16 cellular contexts compared by ENCODE assay signal in genomic region chr16:48961546-48961945, GRCh38.
DNase-seq lines count a peak whose midpoint lies in the region; FAIRE-seq and TF ChIP-seq lines count a peak whose summit lies in the region.
"Had no signal": no experiment of that assay in that cellular context is flagged by ENCODE, and none has a peak within 500 bp of the region (broad histone marks: within the 10 kb centered on the region; RNA-seq: fewer than 3 reads in every experiment).

No MANE protein-coding gene starts in this region.

- H3K36me3 ChIP-seq in astrocyte (ENCODE audit: insufficient read depth, low read length) = no peaks in the 10 kb centered on the region
- H3K36me3 ChIP-seq: BE2C, Peyer's patch had no signal

- DNase-seq in NCI-H1105 treated with DMSO at 0.1 percent for 48 hours (lab: John Stamatoyannopoulos, UW) (peak; percentile 41), NCI-H1105 (lab: John Stamatoyannopoulos, UW) (no peak), M059J (ENCODE audit: low read depth) (peak; percentile 95), astrocyte (ENCODE audit: low read depth) (peak; percentile 26), myocyte (ENCODE audit: low read depth) (peak; percentile 16), COLO668 (lab: John Stamatoyannopoulos, UW; ENCODE audit: unreplicated experiment) (no peak), NCI-H524 (lab: John Stamatoyannopoulos, UW) (no peak)
- no peak for DNase-seq in central memory CD4-positive, alpha-beta T cell
- DNase-seq: BE2C; CD8-positive, alpha-beta memory T cell; DMS79 treated with DMSO at 0.1 percent for 48 hours; GOT3; NCI-H1417; NCI-H1930; Peyer's patch had no signal

- H2AFZ ChIP-seq in astrocyte (ENCODE audit: low read depth, low read length) = no peak overlapping the region

- no peak overlapping the region for H3K27ac ChIP-seq in astrocyte (ENCODE audit: low read depth, low read length)
- H3K27ac ChIP-seq: 22Rv1, Peyer's patch had no signal

- no peak overlapping the region for H3K4me3 Mint-ChIP-seq in astrocyte (ENCODE audit: unreplicated experiment)
- H3K4me3 Mint-ChIP-seq: CD8-positive, alpha-beta memory T cell had no signal

- H3K4me3 ChIP-seq in astrocyte (ENCODE audit: insufficient read depth, low read depth, low read length) = no peak overlapping the region
- H3K4me3 ChIP-seq: Peyer's patch had no signal

- no peaks in the 10 kb centered on the region for H3K27me3 ChIP-seq in astrocyte (ENCODE audit: insufficient read depth, low read length)
- H3K27me3 ChIP-seq: BE2C, Peyer's patch had no signal

- peaks cover 27% of the 10 kb centered on the region for H3K4me1 Mint-ChIP-seq in astrocyte (ENCODE audit: low read depth, unreplicated experiment)
- H3K4me1 Mint-ChIP-seq: CD8-positive, alpha-beta memory T cell had no signal

- no peak overlapping the region for H3K9ac ChIP-seq in astrocyte (ENCODE audit: low read length)

- no peak overlapping the region for H3K27ac Mint-ChIP-seq in astrocyte (ENCODE audit: unreplicated experiment)
- H3K27ac Mint-ChIP-seq: CD8-positive, alpha-beta memory T cell had no signal

- H3K4me2 ChIP-seq in astrocyte (ENCODE audit: low read length) = no peak overlapping the region

- H3K27me3 Mint-ChIP-seq in astrocyte (ENCODE audit: low read depth, unreplicated experiment) = peaks cover 2% of the 10 kb centered on the region

- no peaks in the 10 kb centered on the region for H3K9me3 Mint-ChIP-seq in astrocyte (ENCODE audit: unreplicated experiment)

- H3K4me1 ChIP-seq in astrocyte (ENCODE audit: insufficient read depth, low read length) = peaks cover 29% of the 10 kb centered on the region
- H3K4me1 ChIP-seq: BE2C, Peyer's patch had no signal

- no peaks in the 10 kb centered on the region for H3K79me2 ChIP-seq in astrocyte (ENCODE audit: insufficient read depth, low read length)

- H4K20me1 ChIP-seq in astrocyte (ENCODE audit: insufficient read depth, low read length) = no peaks in the 10 kb centered on the region

- H3K9me3 ChIP-seq in astrocyte (ENCODE audit: insufficient read depth, low read depth, low read length) = no peaks in the 10 kb centered on the region
- H3K9me3 ChIP-seq: BE2C, Peyer's patch had no signal

- TF ChIP-seq CTCF in astrocyte (IDR thresholded peaks at IDR 0.05; ENCODE audit: insufficient read depth, low read depth, low read length) = no peak

- no peaks in the 10 kb centered on the region for H3K36me3 Mint-ChIP-seq in astrocyte (ENCODE audit: low read depth, unreplicated experiment)
- H3K36me3 Mint-ChIP-seq: CD8-positive, alpha-beta memory T cell had no signal

- no peak for FAIRE-seq in astrocyte (lab: Jason Lieb, UNC)

Comparison
In these comparisons a context has a peak if more than half of its experiments do, and no peak if none do; other contexts are left out.
1. DNase-seq: peak in NCI-H1105 treated with DMSO at 0.1 percent for 48 hours (single experiment), M059J (single experiment), astrocyte (single experiment) and myocyte (single experiment); none in NCI-H1105 (single experiment), COLO668 (single experiment), NCI-H524 (0 of 2) and central memory CD4-positive, alpha-beta T cell (single experiment).